In the genomic region with DNA sequence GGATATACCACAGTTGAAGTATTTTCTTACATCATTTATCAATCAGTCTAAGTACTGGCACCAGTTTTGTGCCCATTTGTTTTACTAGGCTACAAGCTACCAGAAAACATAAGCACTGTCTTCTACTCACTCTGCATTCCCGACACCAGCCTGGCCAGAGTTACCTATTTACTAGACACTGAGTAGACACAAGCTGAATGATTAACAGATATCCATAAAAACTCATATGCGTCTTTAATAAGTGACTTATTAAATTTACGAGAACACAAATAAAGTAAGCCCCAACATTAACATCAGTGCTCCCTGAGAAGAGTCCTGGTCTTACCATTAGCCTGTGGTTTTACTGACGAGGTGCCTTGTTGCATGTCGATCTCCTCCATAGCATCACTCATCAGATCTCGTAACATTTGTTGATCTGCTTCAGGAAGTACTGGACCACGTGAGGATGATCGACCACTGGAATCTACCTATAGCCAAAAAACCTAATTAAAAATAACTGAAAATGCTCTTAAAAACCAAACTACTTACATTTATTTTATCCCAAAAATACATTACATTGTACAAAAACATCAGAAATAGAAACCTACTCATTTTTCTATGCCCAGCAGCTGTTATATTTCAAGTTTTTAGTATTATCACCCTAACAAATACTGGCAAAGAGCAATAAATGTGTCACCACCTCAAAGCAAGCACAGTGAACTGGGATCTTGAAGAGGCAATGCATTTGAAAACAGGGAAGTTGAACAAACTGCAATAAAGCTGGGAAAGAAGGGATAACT, we compare ENCODE assay signal across 28 cellular contexts. TPM values are rescaled to one million over a fixed set of nuclear protein-coding genes. Genes with fewer than 3 reads are reported as not detected.
A peak's percentile ranks its signal among the peaks of the same experiment; 100 is the strongest.
DNase-seq lines count a peak whose midpoint lies in the region; ATAC-seq, FAIRE-seq and TF ChIP-seq lines count a peak whose summit lies in the region.
"Had no signal": no experiment of that assay in that cellular context is flagged by ENCODE, and none has a peak within 500 bp of the region (broad histone marks: within the 10 kb centered on the region; RNA-seq: fewer than 3 reads in every experiment).

No MANE protein-coding gene starts in this region.

- no peaks in the 10 kb centered on the region for H3K9me3 Mint-ChIP-seq in CD8-positive, alpha-beta T cell
- H3K9me3 Mint-ChIP-seq: activated B cell treated with CpG ODN at 0.5 μM for 24 hours; activated CD4-positive, alpha-beta memory T cell treated with anti-CD3 and anti-CD28 coated beads, Interleukin-2, amount 10 ng/mL, durations not matched to agents 7 days and 5 days; activated naive CD4-positive, alpha-beta T cell treated with anti-CD3 and anti-CD28 coated beads, Interleukin-2, amount 10 ng/mL, durations not matched to agents 7 days and 5 days; GM23338 had no signal

- H3K4me3 ChIP-seq in CD8-positive, alpha-beta T cell (ENCODE audit: low read depth, low read length) = no peak overlapping the region
- H3K4me3 ChIP-seq in kidney (ENCODE audit: low read length in 2 of 2) (peak overlapping the region; percentile 36 to 40), muscle layer of duodenum (ENCODE audit: low read depth in 1 of 2, low read length in 2 of 2) (no peak overlapping the region)
- H3K4me3 ChIP-seq: GM12878, GM23338, left ventricle myocardium inferior, SJSA1 had no signal

- no peak for TF ChIP-seq CTCF in CD8-positive, alpha-beta T cell (IDR thresholded peaks at IDR 0.05)
- no peak for TF ChIP-seq CTCF in kidney (IDR thresholded peaks at IDR 0.05; ENCODE audit: borderline replicate concordance, extremely low read depth, insufficient read depth)

- no peak for ATAC-seq in CD8-positive, alpha-beta T cell
- no peak for ATAC-seq in GM21576 (IDR thresholded peaks at IDR 0.05; ENCODE audit: unreplicated experiment)
- no peak for ATAC-seq in esophagus mucosa
- ATAC-seq: GM12878, GM23338 had no signal

- CTCF ChIA-PET in CD8-positive, alpha-beta T cell (lab: Charles Lee) = interaction anchor here (0.5 to 2.6 kb wide), 4 partner anchors 9 to 291 kb away, joined by 3 to 13 read pairs (median 3); no protein-coding TSS in a partner anchor

- no peaks in the 10 kb centered on the region for H3K9me3 ChIP-seq in CD8-positive, alpha-beta T cell (ENCODE audit: low read length)
- H3K9me3 ChIP-seq in kidney (ENCODE audit: control insufficient read depth in 1 of 2, low read length in 2 of 2) (no peaks in the 10 kb centered on the region), muscle layer of duodenum (ENCODE audit: control insufficient read depth in 1 of 2, low read length in 2 of 2) (no peaks in the 10 kb centered on the region)
- H3K9me3 ChIP-seq: left ventricle myocardium inferior, SJSA1 had no signal

- intact Hi-C loops in CD8-positive, alpha-beta T cell (cut with DNase I, micrococcal nuclease) = no loop called here
- intact Hi-C loops in kidney (cut with DNase I) = loop anchor here (10.0 kb wide), 1 partner anchor 105 kb away; no protein-coding TSS in a partner anchor

- H3K27ac ChIP-seq in CD8-positive, alpha-beta T cell (ENCODE audit: low read depth, low read length) = no peak overlapping the region
- H3K27ac ChIP-seq in kidney (ENCODE audit: low read depth in 2 of 2, low read length in 2 of 2) = peak overlapping the region; percentile 5 to 76
- H3K27ac ChIP-seq in muscle layer of duodenum (ENCODE audit: low read length) = peak overlapping the region; percentile 25
- H3K27ac ChIP-seq: C4-2B, left ventricle myocardium inferior, SJSA1 had no signal

- no peaks in the 10 kb centered on the region for H3K4me1 Mint-ChIP-seq in CD8-positive, alpha-beta T cell (ENCODE audit: low read depth)
- H3K4me1 Mint-ChIP-seq: activated CD4-positive, alpha-beta memory T cell treated with anti-CD3 and anti-CD28 coated beads, Interleukin-2, amount 10 ng/mL, durations not matched to agents 7 days and 5 days; activated naive CD4-positive, alpha-beta T cell treated with anti-CD3 and anti-CD28 coated beads, Interleukin-2, amount 10 ng/mL, durations not matched to agents 7 days and 5 days had no signal

- peaks cover 14% of the 10 kb centered on the region for H3K36me3 ChIP-seq in CD8-positive, alpha-beta T cell (ENCODE audit: insufficient read depth, low read length)
- H3K36me3 ChIP-seq in kidney (ENCODE audit: control insufficient read depth in 1 of 2, insufficient read depth in 2 of 2, low read length in 2 of 2) (peaks cover 11 to 40% of the 10 kb centered on the region in 2 donors), muscle layer of duodenum (ENCODE audit: control insufficient read depth in 1 of 2, insufficient read depth in 2 of 2, low read length in 2 of 2) (peaks cover 45 to 66% of the 10 kb centered on the region in 2 donors)

- peak overlapping the region; percentile 11 for H3K27ac Mint-ChIP-seq in CD8-positive, alpha-beta T cell
- H3K27ac Mint-ChIP-seq: activated B cell treated with CpG ODN at 0.5 μM for 24 hours; activated CD4-positive, alpha-beta memory T cell treated with anti-CD3 and anti-CD28 coated beads, Interleukin-2, amount 10 ng/mL, durations not matched to agents 7 days and 5 days; activated naive CD4-positive, alpha-beta T cell treated with anti-CD3 and anti-CD28 coated beads, Interleukin-2, amount 10 ng/mL, durations not matched to agents 7 days and 5 days; GM23338 had no signal

- POLR2A ChIA-PET in CD8-positive, alpha-beta T cell (lab: Charles Lee) = no interaction called here

- peaks cover 74% of the 10 kb centered on the region for H3K36me3 Mint-ChIP-seq in CD8-positive, alpha-beta T cell

- H3K4me1 ChIP-seq in CD8-positive, alpha-beta T cell (ENCODE audit: insufficient read depth, low read length) = no peaks in the 10 kb centered on the region
- H3K4me1 ChIP-seq in kidney (ENCODE audit: control insufficient read depth in 1 of 2, insufficient read depth in 1 of 2, low read depth in 1 of 2, low read length in 2 of 2) = peaks cover 8 to 25% of the 10 kb centered on the region in 2 donors
- H3K4me1 ChIP-seq in muscle layer of duodenum (ENCODE audit: control insufficient read depth in 1 of 2, insufficient read depth in 2 of 2, low read length in 2 of 2) = no peaks in the 10 kb centered on the region
- H3K4me1 ChIP-seq: left ventricle myocardium inferior, SJSA1 had no signal

- no peaks in the 10 kb centered on the region for H3K27me3 ChIP-seq in CD8-positive, alpha-beta T cell (ENCODE audit: insufficient read depth, low read length)
- H3K27me3 ChIP-seq in muscle layer of duodenum (ENCODE audit: low read depth, low read length) = no peaks in the 10 kb centered on the region
- H3K27me3 ChIP-seq: SJSA1 had no signal

- H3K4me3 Mint-ChIP-seq in CD8-positive, alpha-beta T cell = no peak overlapping the region
- H3K4me3 Mint-ChIP-seq: activated B cell treated with CpG ODN at 0.5 μM for 24 hours; activated CD4-positive, alpha-beta memory T cell treated with anti-CD3 and anti-CD28 coated beads, Interleukin-2, amount 10 ng/mL, durations not matched to agents 7 days and 5 days; activated naive CD4-positive, alpha-beta T cell treated with anti-CD3 and anti-CD28 coated beads, Interleukin-2, amount 10 ng/mL, durations not matched to agents 7 days and 5 days; GM23338 had no signal

- FAIRE-seq in kidney (lab: Jason Lieb, UNC) = peak; percentile 80
- FAIRE-seq: GM12878 had no signal

- no peak overlapping the region for H3K9ac ChIP-seq in kidney (ENCODE audit: low read length in 2 of 2)

- no peak for DNase-seq in CD8-positive, alpha-beta T cell
- peak; percentile 33 for DNase-seq in SW480 (ENCODE audit: low spot score)
- DNase-seq in kidney = no peak
- DNase-seq in COLO829 (ENCODE audit: low spot score) = no peak
- no peak for DNase-seq in activated CD4-positive, alpha-beta T cell treated with anti-CD3 and anti-CD28 coated beads for 48 hours
- DNase-seq: activated B cell treated with CpG ODN at 0.5 μM for 24 hours; activated CD4-positive, alpha-beta memory T cell treated with anti-CD3 and anti-CD28 coated beads, Interleukin-2, amount 10 ng/mL, durations not matched to agents 7 days and 5 days; activated naive CD4-positive, alpha-beta T cell treated with anti-CD3 and anti-CD28 coated beads, Interleukin-2, amount 10 ng/mL, durations not matched to agents 7 days and 5 days; activated T-cell treated with anti-CD3 and anti-CD28 coated beads for 4 hours; DMS79; foreskin melanocyte; KG1; left ventricle myocardium inferior; MV-4-11; NCI-H1694; NCI-H774; retina had no signal

- H3K27me3 Mint-ChIP-seq in CD8-positive, alpha-beta T cell (ENCODE audit: low read depth) = no peaks in the 10 kb centered on the region
- H3K27me3 Mint-ChIP-seq: activated B cell treated with CpG ODN at 0.5 μM for 24 hours; activated CD4-positive, alpha-beta memory T cell treated with anti-CD3 and anti-CD28 coated beads, Interleukin-2, amount 10 ng/mL, durations not matched to agents 7 days and 5 days; activated naive CD4-positive, alpha-beta T cell treated with anti-CD3 and anti-CD28 coated beads, Interleukin-2, amount 10 ng/mL, durations not matched to agents 7 days and 5 days had no signal

RNA-seq across cellular contexts. Expression of a gene that starts 53.3 kb away (rescaled TPM):
- not detected for total RNA-seq in CD8-positive, alpha-beta T cell
- total RNA-seq in kidney = 1.2 TPM
- 1.5 TPM for polyA plus RNA-seq in kidney (ENCODE audit: insufficient read depth, low read depth, low replicate concordance)
- total RNA-seq in esophagus mucosa = 6.1 TPM
- total RNA-seq: activated B cell treated with CpG ODN at 0.5 μM for 24 hours; activated CD4-positive, alpha-beta memory T cell treated with anti-CD3 and anti-CD28 coated beads, Interleukin-2, amount 10 ng/mL, durations not matched to agents 7 days and 5 days; cardiac septum; dermis microvascular lymphatic vessel endothelial cell; GM23338; left ventricle myocardium inferior; T-helper 2 cell treated with Interferon-gamma antibody and Interleukin-4, amounts not matched to agents 100 ng/mL and 5 ng/mL, for 36 hours; temporal lobe had no signal
- polyA plus RNA-seq: GM12878, GM23338 had no signal

RNA-seq across cellular contexts. Expression of a gene that starts 53.8 kb away (rescaled TPM):
- total RNA-seq in CD8-positive, alpha-beta T cell = 10 to 100 TPM; 16.0 to 17.9 TPM
- 35.8 TPM for total RNA-seq in kidney
- polyA plus RNA-seq in kidney (ENCODE audit: insufficient read depth, low read depth, low replicate concordance) = 3.8 TPM
- total RNA-seq in esophagus mucosa = 13.8 TPM

RNA-seq across cellular contexts. Expression of a gene that starts 54.0 kb away (rescaled TPM):
- total RNA-seq in CD8-positive, alpha-beta T cell = 10 to 100 TPM in 1 of 2 experiments, 1 to 10 TPM in 1; 9.4 to 13.5 TPM
- total RNA-seq in kidney = 30.5 TPM
- polyA plus RNA-seq in kidney (ENCODE audit: insufficient read depth, low read depth, low replicate concordance) = 13.1 TPM
- total RNA-seq in esophagus mucosa = 41.8 TPM

Comparison
In these comparisons a context has a peak if more than half of its experiments do, and no peak if none do; other contexts are left out.
1. H3K4me3 ChIP-seq: peak in kidney (2 of 2); none in CD8-positive, alpha-beta T cell (single experiment) and muscle layer of duodenum (0 of 2).